In the genomic region with DNA sequence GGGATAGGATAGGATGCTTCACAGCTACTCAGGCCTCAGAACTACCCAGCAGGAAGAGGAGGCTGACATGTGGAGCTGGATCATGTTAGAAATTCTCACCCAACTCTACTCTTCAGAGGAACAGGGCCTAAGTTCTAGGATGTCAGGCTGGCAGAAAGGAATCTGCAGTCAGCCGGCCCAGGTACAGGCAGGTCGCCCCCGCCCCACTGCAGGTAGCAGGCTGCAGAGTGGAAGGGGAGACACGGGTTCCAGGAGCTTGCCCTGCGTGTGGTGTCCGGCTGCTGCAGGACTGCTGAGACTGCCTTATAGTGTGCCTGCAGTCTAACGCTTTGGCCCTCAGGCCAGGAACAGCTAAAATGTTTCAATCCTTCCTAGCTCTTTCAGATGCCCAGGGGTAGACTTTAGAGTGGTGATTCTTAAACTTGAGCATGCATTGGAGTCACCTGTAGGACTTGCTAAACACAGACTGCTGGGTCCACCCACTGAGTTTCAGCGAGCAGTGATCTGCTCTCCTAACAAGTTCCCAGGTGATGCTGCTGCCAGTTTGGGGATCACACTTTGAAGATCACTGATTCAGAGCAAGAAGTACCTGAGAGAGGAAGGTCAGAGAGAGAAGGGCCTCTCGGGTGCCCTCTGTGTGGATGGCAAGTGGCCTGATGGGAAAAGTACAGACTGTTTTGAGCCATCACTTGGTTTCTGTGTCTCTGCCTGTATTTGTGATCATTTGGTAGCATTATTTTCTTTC, we compare ENCODE assay signal across 1 cellular context.
TF ChIP-seq lines count a peak whose summit lies in the region.

No MANE protein-coding gene starts in this region.

TF ChIP-seq in WTC11, 78 proteins besides CTCF, POLR2A, EP300 and RAD21 (continued from another document):
- TF ChIP-seq NR3C1 (CRISPR knock-in tag; conservative IDR thresholded peaks at IDR 0.05; ENCODE audit: low read depth), result no peak
- TF ChIP-seq, protein P1, sequence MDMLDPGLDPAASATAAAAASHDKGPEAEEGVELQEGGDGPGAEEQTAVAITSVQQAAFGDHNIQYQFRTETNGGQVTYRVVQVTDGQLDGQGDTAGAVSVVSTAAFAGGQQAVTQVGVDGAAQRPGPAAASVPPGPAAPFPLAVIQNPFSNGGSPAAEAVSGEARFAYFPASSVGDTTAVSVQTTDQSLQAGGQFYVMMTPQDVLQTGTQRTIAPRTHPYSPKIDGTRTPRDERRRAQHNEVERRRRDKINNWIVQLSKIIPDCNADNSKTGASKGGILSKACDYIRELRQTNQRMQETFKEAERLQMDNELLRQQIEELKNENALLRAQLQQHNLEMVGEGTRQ (CRISPR knock-in tag; IDR thresholded peaks at IDR 0.05), result no peak
- TF ChIP-seq NR2C2 (CRISPR knock-in tag; IDR thresholded peaks at IDR 0.05), result no peak
- no peak for TF ChIP-seq ZNF263 (CRISPR knock-in tag; IDR thresholded peaks at IDR 0.05; ENCODE audit: low read depth)
- TF ChIP-seq, protein P2, sequence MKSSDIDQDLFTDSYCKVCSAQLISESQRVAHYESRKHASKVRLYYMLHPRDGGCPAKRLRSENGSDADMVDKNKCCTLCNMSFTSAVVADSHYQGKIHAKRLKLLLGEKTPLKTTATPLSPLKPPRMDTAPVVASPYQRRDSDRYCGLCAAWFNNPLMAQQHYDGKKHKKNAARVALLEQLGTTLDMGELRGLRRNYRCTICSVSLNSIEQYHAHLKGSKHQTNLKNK (CRISPR knock-in tag; IDR thresholded peaks at IDR 0.05), result no peak
- TF ChIP-seq FOXJ3 (CRISPR knock-in tag; IDR thresholded peaks at IDR 0.05; ENCODE audit: borderline replicate concordance), result no peak
- TF ChIP-seq, protein P3, sequence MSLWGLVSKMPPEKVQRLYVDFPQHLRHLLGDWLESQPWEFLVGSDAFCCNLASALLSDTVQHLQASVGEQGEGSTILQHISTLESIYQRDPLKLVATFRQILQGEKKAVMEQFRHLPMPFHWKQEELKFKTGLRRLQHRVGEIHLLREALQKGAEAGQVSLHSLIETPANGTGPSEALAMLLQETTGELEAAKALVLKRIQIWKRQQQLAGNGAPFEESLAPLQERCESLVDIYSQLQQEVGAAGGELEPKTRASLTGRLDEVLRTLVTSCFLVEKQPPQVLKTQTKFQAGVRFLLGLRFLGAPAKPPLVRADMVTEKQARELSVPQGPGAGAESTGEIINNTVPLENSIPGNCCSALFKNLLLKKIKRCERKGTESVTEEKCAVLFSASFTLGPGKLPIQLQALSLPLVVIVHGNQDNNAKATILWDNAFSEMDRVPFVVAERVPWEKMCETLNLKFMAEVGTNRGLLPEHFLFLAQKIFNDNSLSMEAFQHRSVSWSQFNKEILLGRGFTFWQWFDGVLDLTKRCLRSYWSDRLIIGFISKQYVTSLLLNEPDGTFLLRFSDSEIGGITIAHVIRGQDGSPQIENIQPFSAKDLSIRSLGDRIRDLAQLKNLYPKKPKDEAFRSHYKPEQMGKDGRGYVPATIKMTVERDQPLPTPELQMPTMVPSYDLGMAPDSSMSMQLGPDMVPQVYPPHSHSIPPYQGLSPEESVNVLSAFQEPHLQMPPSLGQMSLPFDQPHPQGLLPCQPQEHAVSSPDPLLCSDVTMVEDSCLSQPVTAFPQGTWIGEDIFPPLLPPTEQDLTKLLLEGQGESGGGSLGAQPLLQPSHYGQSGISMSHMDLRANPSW (CRISPR knock-in tag; conservative IDR thresholded peaks at IDR 0.05; ENCODE audit: low read depth), result no peak
- TF ChIP-seq GABPB1 (CRISPR knock-in tag; IDR thresholded peaks at IDR 0.05), result no peak
- TF ChIP-seq ZNF317 (CRISPR knock-in tag; IDR thresholded peaks at IDR 0.05; ENCODE audit: borderline replicate concordance, low read depth), result no peak
- TF ChIP-seq FOXK1 (CRISPR knock-in tag; IDR thresholded peaks at IDR 0.05), result no peak
- TF ChIP-seq RORB (CRISPR knock-in tag; IDR thresholded peaks at IDR 0.05), result no peak
